In genomic region chr3:126679318-126679751, GRCh38 we compare ENCODE assay signal across 9 cellular contexts. TPM values are rescaled to one million over a fixed set of nuclear protein-coding genes. Genes with fewer than 3 reads are reported as not detected.
DNase-seq lines count a peak whose midpoint lies in the region; ATAC-seq and TF ChIP-seq lines count a peak whose summit lies in the region.
"Had no signal": no experiment of that assay in that cellular context is flagged by ENCODE, and none has a peak within 500 bp of the region (broad histone marks: within the 10 kb centered on the region; RNA-seq: fewer than 3 reads in every experiment).

No MANE protein-coding gene starts in this region.

- no peak overlapping the region for H3K14ac ChIP-seq in IMR-90 (replicated peaks; ENCODE audit: low read depth, low read length)

- H3K27me3 Mint-ChIP-seq in naive thymus-derived CD4-positive, alpha-beta T cell = peaks cover 4 to 12% (median 8%) of the 10 kb centered on the region in 5 donors

- peak overlapping the region in 9 of 10 donors; percentile 43 to 80 (median 72) for H3K4me3 Mint-ChIP-seq in naive thymus-derived CD4-positive, alpha-beta T cell

- no peak overlapping the region for H2AK5ac ChIP-seq in IMR-90 (ENCODE audit: low read depth, low read length)

- DNase-seq in DMS79 (lab: John Stamatoyannopoulos, UW) = peak; percentile 39
- peak; percentile 62 for DNase-seq in IMR-90
- peak; percentile 84 for DNase-seq in PC-3
- DNase-seq in activated T-cell treated with anti-CD3 and anti-CD28 coated beads, Interleukin-2, amount 50 U/mL, for 1 hour = peak; percentile 82
- peak; percentile 96 for DNase-seq in esophagus muscularis mucosa (ENCODE audit: extremely low spot score)
- peak; percentile 46 to 82 (median 66) for DNase-seq in naive thymus-derived CD4-positive, alpha-beta T cell
- DNase-seq in stimulated activated CD8-positive, alpha-beta memory T cell treated with anti-CD3 and anti-CD28 coated beads, Interleukin-7, amount 100 ng/mL, for 48 hours (ENCODE audit: extremely low read depth in 1 of 2, low read depth in 1 of 2) = peak; percentile 41 to 64

- H2AFZ ChIP-seq in IMR-90 (replicated peaks; ENCODE audit: low read length, poor library complexity) (peak overlapping the region; percentile 89), PC-3 (ENCODE audit: low read length) (peak overlapping the region; percentile 61)

- in situ Hi-C loops in IMR-90 (cut with MboI; ENCODE audit: low sequenced_read_pairs) = loop anchor here (5.0 to 10.0 kb wide), 2 partner anchors 778 to 865 kb away; no protein-coding TSS in a partner anchor

- no peak for TF ChIP-seq EP300 in esophagus muscularis mucosa (IDR thresholded peaks at IDR 0.05)

- no peaks in the 10 kb centered on the region for H3K9me2 ChIP-seq in PC-3 (replicated peaks; ENCODE audit: low read length)

- H3K9ac ChIP-seq in IMR-90 (ENCODE audit: low read depth, low read length) (no peak overlapping the region), PC-3 (ENCODE audit: low read length) (no peak overlapping the region)

- H3K27me3 ChIP-seq in IMR-90 (ENCODE audit: control insufficient read depth, insufficient read depth, low read length) = peaks cover 38% of the 10 kb centered on the region
- no peaks in the 10 kb centered on the region for H3K27me3 ChIP-seq in PC-3 (ENCODE audit: low read length)
- peaks cover 0 to 15% (median 0%) of the 10 kb centered on the region in 4 donors for H3K27me3 ChIP-seq in esophagus muscularis mucosa
- no peaks in the 10 kb centered on the region for H3K27me3 ChIP-seq in naive thymus-derived CD4-positive, alpha-beta T cell (ENCODE audit: control insufficient read depth in 2 of 2, insufficient read depth in 2 of 2, low read length in 2 of 2)

- no peak overlapping the region for H3K4ac ChIP-seq in IMR-90 (ENCODE audit: low read depth, low read length)

- BruUV-seq in IMR-90 (replicated peaks; lab: Mats Ljungman, UMichigan) (no TSS peak), PC-3 (replicated peaks; lab: Mats Ljungman, UMichigan) (no TSS peak)

- no peak overlapping the region for H4K91ac ChIP-seq in IMR-90 (ENCODE audit: insufficient read depth, low read depth, low read length)

- 0% methylated on average over 6 of the region's 20 CpGs; no CpG with 5 or more reads in 1 of the 2 experiments for WGBS in IMR-90 (ENCODE audit: extremely low coverage in 2 of 2, insufficient read length in 1 of 2), 2 experiments
- 0% methylated on average over 3 of the region's 20 CpGs for WGBS in esophagus muscularis mucosa

- no peak overlapping the region for H2BK15ac ChIP-seq in IMR-90 (ENCODE audit: low read depth, low read length)

- H3F3A ChIP-seq in PC-3 (ENCODE audit: low read length, unreplicated experiment) = no peaks in the 10 kb centered on the region

- H3K79me1 ChIP-seq in IMR-90 (ENCODE audit: low read depth in 1 of 2, low read length in 2 of 2) = no peaks in the 10 kb centered on the region

- H4K20me1 ChIP-seq in IMR-90 (ENCODE audit: insufficient read depth, low read length) = no peaks in the 10 kb centered on the region
- no peaks in the 10 kb centered on the region for H4K20me1 ChIP-seq in PC-3 (ENCODE audit: low read length)

- H3K18ac ChIP-seq in IMR-90 (ENCODE audit: low read depth, low read length) = no peak overlapping the region

- no peak overlapping the region for H2BK20ac ChIP-seq in IMR-90 (ENCODE audit: low read depth, low read length)

- intact Hi-C loops in IMR-90 (cut with micrococcal nuclease) (loop anchor here (1.0 to 2.0 kb wide), 7 partner anchors 73 to 865 kb away; no protein-coding TSS in a partner anchor), PC-3 (cut with micrococcal nuclease) (loop anchor here (5.0 kb wide), 3 partner anchors 303 to 868 kb away; partner anchors contain the start of gene PLXNA1), esophagus muscularis mucosa (cut with DNase I) (loop anchor here (2.0 to 10.0 kb wide), 3 partner anchors 305 to 868 kb away; partner anchors contain the start of gene PLXNA1)
- intact Hi-C loops in naive thymus-derived CD4-positive, alpha-beta T cell (cut with micrococcal nuclease) = loop anchor here (1.0 to 5.0 kb wide), 4 partner anchors 303 to 868 kb away; partner anchors contain the start of gene PLXNA1 (in 1 of the 2)

- no peak for TF ChIP-seq POLR2A in IMR-90 (IDR thresholded peaks at IDR 0.05; ENCODE audit: low read depth, low read length)
- no peak for TF ChIP-seq POLR2A in esophagus muscularis mucosa (IDR thresholded peaks at IDR 0.05; ENCODE audit: low read depth)

- H2AK9ac ChIP-seq in IMR-90 (replicated peaks; ENCODE audit: low read depth, low read length, poor library complexity) = no peak overlapping the region

- POLR2A ChIA-PET in IMR-90 (lab: Charles Lee; ENCODE audit: unreplicated experiment) (no interaction called here), PC-3 (lab: Charles Lee; ENCODE audit: unreplicated experiment) (no interaction called here)
- POLR2A ChIA-PET in naive thymus-derived CD4-positive, alpha-beta T cell (lab: Charles Lee) = no interaction called here

- dilution Hi-C loops in IMR-90 (cut with HindIII; ENCODE audit: low sequenced_read_pairs, unreplicated experiment) = no loop called here

- H3K23ac ChIP-seq in IMR-90 (ENCODE audit: low read depth, low read length) = no peak overlapping the region

- CTCF ChIA-PET in IMR-90 (lab: Yijun Ruan, JAX) = interaction anchor here (0.7 to 1.8 kb wide), 4 partner anchors 67 to 776 kb away, joined by 3 to 4 read pairs (median 4); partner anchors contain the start of gene PLXNA1
- CTCF ChIA-PET in PC-3 (lab: Charles Lee) = no interaction called here
- CTCF ChIA-PET in naive thymus-derived CD4-positive, alpha-beta T cell (lab: Charles Lee) = interaction anchor here (0.7 to 2.8 kb wide), 7 partner anchors 18 to 869 kb away, joined by 3 to 17 read pairs (median 4); no protein-coding TSS in a partner anchor

- H2BK120ac ChIP-seq in IMR-90 (ENCODE audit: low read depth, low read length) = no peak overlapping the region

- H3K27ac ChIP-seq in IMR-90 (ENCODE audit: insufficient read depth, low read length) (no peak overlapping the region), PC-3 (ENCODE audit: low read length) (no peak overlapping the region), esophagus muscularis mucosa (replicated peaks in 1 of 4) (no peak overlapping the region)
- H3K27ac ChIP-seq in naive thymus-derived CD4-positive, alpha-beta T cell (ENCODE audit: low read depth, low read length) = no peak overlapping the region
- H3K27ac ChIP-seq: epithelial cell of prostate had no signal

- H3K9me3 ChIP-seq in IMR-90 (ENCODE audit: control insufficient read depth, insufficient read depth, low read length) (no peaks in the 10 kb centered on the region), PC-3 (ENCODE audit: low read length) (no peaks in the 10 kb centered on the region), esophagus muscularis mucosa (peaks cover 0 to 2% (median 0%) of the 10 kb centered on the region in 4 donors)
- no peaks in the 10 kb centered on the region for H3K9me3 ChIP-seq in naive thymus-derived CD4-positive, alpha-beta T cell (ENCODE audit: control insufficient read depth in 2 of 3, low read length in 3 of 3)

- TF ChIP-seq RAD21 in IMR-90 (IDR thresholded peaks at IDR 0.05; ENCODE audit: low read length) = peak; percentile 84

- H3K79me2 ChIP-seq in PC-3 (ENCODE audit: low read length) = no peaks in the 10 kb centered on the region

- H3K27ac Mint-ChIP-seq in naive thymus-derived CD4-positive, alpha-beta T cell = no peak overlapping the region

- H3K4me1 Mint-ChIP-seq in naive thymus-derived CD4-positive, alpha-beta T cell = peaks cover 0 to 5% (median 4%) of the 10 kb centered on the region in 7 donors

- H3K36me3 ChIP-seq in IMR-90 (ENCODE audit: control insufficient read depth, insufficient read depth, low read length) = no peaks in the 10 kb centered on the region
- no peaks in the 10 kb centered on the region for H3K36me3 ChIP-seq in PC-3 (ENCODE audit: low read depth, low read length)
- H3K36me3 ChIP-seq in esophagus muscularis mucosa = no peaks in the 10 kb centered on the region
- H3K36me3 ChIP-seq in naive thymus-derived CD4-positive, alpha-beta T cell (ENCODE audit: control insufficient read depth in 2 of 3, insufficient read depth in 3 of 3, low read length in 3 of 3) = no peaks in the 10 kb centered on the region

- no peaks in the 10 kb centered on the region for H3K9me1 ChIP-seq in IMR-90 (ENCODE audit: insufficient read depth, low read length)

- TF ChIP-seq CTCF in IMR-90 (conservative IDR thresholded peaks at IDR 0.05; ENCODE audit: low read depth, low read length) = peak; percentile 85
- TF ChIP-seq CTCF in PC-3 (conservative IDR thresholded peaks at IDR 0.05; ENCODE audit: low read depth, low read length) = peak; percentile 81
- peak in 2 of 3 experiments; percentile 89 to 97 for TF ChIP-seq CTCF in esophagus muscularis mucosa (IDR thresholded peaks at IDR 0.05)

- H4K5ac ChIP-seq in IMR-90 (ENCODE audit: low read depth, low read length) = no peak overlapping the region

- H3K9me3 Mint-ChIP-seq in naive thymus-derived CD4-positive, alpha-beta T cell = peaks cover 0 to 8% (median 4%) of the 10 kb centered on the region in 11 donors

- H3K4me1 ChIP-seq in IMR-90 (ENCODE audit: control insufficient read depth, insufficient read depth, low read length) (no peaks in the 10 kb centered on the region), PC-3 (ENCODE audit: insufficient read depth, low read length) (no peaks in the 10 kb centered on the region; the same call in 1 of the 2 replicates), esophagus muscularis mucosa (peaks cover 5 to 9% (median 7%) of the 10 kb centered on the region in 4 donors)
- H3K4me1 ChIP-seq in naive thymus-derived CD4-positive, alpha-beta T cell (ENCODE audit: control insufficient read depth in 2 of 2, insufficient read depth in 2 of 2, low read length in 2 of 2) = no peaks in the 10 kb centered on the region

- no peak overlapping the region for H3K56ac ChIP-seq in IMR-90 (ENCODE audit: extremely low read depth, insufficient read depth, low read length)

- H3K4me2 ChIP-seq in IMR-90 (ENCODE audit: low read depth, low read length) (peak overlapping the region; percentile 63; the same call in 1 of the 2 replicates), PC-3 (ENCODE audit: low read length) (peak overlapping the region; percentile 61)

- H2BK5ac ChIP-seq in IMR-90 (ENCODE audit: low read depth, low read length, poor library complexity, severe bottlenecking) = no peak overlapping the region

- H3K4me3 ChIP-seq in IMR-90 (ENCODE audit: insufficient read depth, low read depth, low read length) (no peak overlapping the region), PC-3 (ENCODE audit: low read length) (no peak overlapping the region), esophagus muscularis mucosa (peak overlapping the region in 1 of 4 donors; percentile 6)
- H3K4me3 ChIP-seq in naive thymus-derived CD4-positive, alpha-beta T cell (ENCODE audit: low read length) = no peak overlapping the region

- no peaks in the 10 kb centered on the region for H3K36me3 Mint-ChIP-seq in naive thymus-derived CD4-positive, alpha-beta T cell

- peak; percentile 99 for ATAC-seq in IMR-90 (ENCODE audit: low read depth)
- peak; percentile 94 for ATAC-seq in PC-3
- ATAC-seq in naive thymus-derived CD4-positive, alpha-beta T cell = peak; percentile 89
- ATAC-seq in HG03571 (IDR thresholded peaks at IDR 0.05; ENCODE audit: unreplicated experiment) = no peak

- H4K8ac ChIP-seq in IMR-90 (ENCODE audit: low read depth in 2 of 2, low read length in 2 of 2) = no peak overlapping the region

RNA-seq across cellular contexts. Expression of gene TXNRD3, which starts 24.4 kb away (rescaled TPM):
- total RNA-seq in IMR-90 (2012; rRNA removed) (8.1 and 8.4 TPM in 2 replicates), PC-3 (2014; rRNA removed) (5.5 and 7.8 TPM in 2 replicates), esophagus muscularis mucosa (10 to 100 TPM; 12.8 to 23.7 (median 18.7) TPM)
- polyA plus RNA-seq in IMR-90 (2012; rRNA removed) = 3.9 and 4.2 TPM in 2 replicates
- 1.5 and 7.0 TPM in 2 replicates for polyA plus RNA-seq in IMR-90 (2012; cell fraction: cytosol; rRNA removed)
- polyA plus RNA-seq in IMR-90 (2012; cell fraction: nucleus; rRNA removed; ENCODE audit: low replicate concordance) = 3.0 and 8.2 TPM in 2 replicates
- 1 to 10 TPM in 4 of 5 experiments, under 1 TPM in 1; 0.46 to 4.8 (median 3.2) TPM for total RNA-seq in naive thymus-derived CD4-positive, alpha-beta T cell
- 1 to 10 TPM; 4.5 to 4.6 TPM for polyA plus RNA-seq in naive thymus-derived CD4-positive, alpha-beta T cell

RNA-seq across cellular contexts. Expression of gene CHCHD6, which starts 24.7 kb away (rescaled TPM):
- total RNA-seq in IMR-90 (2012; rRNA removed) = 18.8 and 20.6 TPM in 2 replicates
- 28.9 and 29.1 TPM in 2 replicates for polyA plus RNA-seq in IMR-90 (2012; rRNA removed)
- polyA plus RNA-seq in IMR-90 (2012; cell fraction: cytosol; rRNA removed) = 30.9 and 33.9 TPM in 2 replicates
- polyA plus RNA-seq in IMR-90 (2012; cell fraction: nucleus; rRNA removed; ENCODE audit: low replicate concordance) = 15.3 and 19.0 TPM in 2 replicates
- total RNA-seq in PC-3 (2014; rRNA removed) = 32.3 and 33.0 TPM in 2 replicates
- total RNA-seq in esophagus muscularis mucosa = 10 to 100 TPM; 10.3 to 13.4 (median 12.1) TPM
- total RNA-seq in naive thymus-derived CD4-positive, alpha-beta T cell = 10 to 100 TPM in 3 of 5 experiments, 1 to 10 TPM in 2; 5.4 to 14.0 (median 10.0) TPM
- polyA plus RNA-seq in naive thymus-derived CD4-positive, alpha-beta T cell = 10 to 100 TPM; 11.0 to 15.1 TPM

Comparison
In these comparisons a context has a peak if more than half of its experiments do, and no peak if none do; other contexts are left out.
1. DNase-seq: peak in every context shown above with its lines; median percentile 96 in esophagus muscularis mucosa; 84 in PC-3; 82 in activated T-cell treated with anti-CD3 and anti-CD28 coated beads, Interleukin-2, amount 50 U/mL, for 1 hour; 66 in naive thymus-derived CD4-positive, alpha-beta T cell; 62 in IMR-90; 52 in stimulated activated CD8-positive, alpha-beta memory T cell treated with anti-CD3 and anti-CD28 coated beads, Interleukin-7, amount 100 ng/mL, for 48 hours; 39 in DMS79.